ENCODE assay signal across 10 cellular contexts in the genomic region with DNA sequence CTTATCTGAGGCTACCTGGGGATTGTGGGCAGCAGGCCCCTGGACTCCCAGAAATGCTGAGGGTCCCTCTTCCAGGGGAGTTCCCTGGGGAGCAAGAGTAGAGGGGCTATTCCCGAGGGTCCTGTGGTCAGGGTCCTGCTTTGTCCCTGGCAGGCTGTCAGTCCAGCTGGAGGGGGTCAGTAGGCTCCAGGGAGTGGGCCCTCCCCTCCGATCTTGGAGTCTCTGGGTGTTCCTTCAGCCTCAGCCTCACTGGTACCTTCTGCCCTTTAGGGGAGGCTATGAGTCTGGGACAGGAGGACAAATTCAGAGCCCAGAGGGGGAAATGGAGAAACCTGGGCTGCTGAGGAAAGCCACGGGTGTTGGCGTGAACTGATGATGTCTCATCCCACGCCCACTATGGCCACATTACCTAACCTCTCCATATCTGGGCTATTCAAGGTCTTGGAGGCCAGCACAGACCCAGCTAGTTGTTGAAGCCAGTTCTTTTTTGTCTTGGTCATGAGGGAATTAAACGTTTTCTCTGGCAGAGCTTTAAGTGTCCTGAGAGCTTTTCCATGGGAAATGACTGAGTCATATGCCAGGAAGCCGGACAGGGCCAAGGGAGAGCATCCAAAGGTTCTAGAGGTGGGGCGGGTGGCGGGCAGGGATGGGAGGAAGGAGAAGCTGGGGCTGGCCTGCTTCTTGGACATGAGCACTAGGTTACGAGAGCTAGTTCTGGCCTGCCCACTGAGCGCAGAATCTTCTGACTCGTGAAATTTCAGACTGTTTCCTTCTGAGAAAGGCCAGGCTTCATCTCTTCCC. TPM values are rescaled to one million over a fixed set of nuclear protein-coding genes. Genes with fewer than 3 reads are reported as not detected.
A peak's percentile ranks its signal among the peaks of the same experiment; 100 is the strongest.
DNase-seq lines count a peak whose midpoint lies in the region; ATAC-seq and TF ChIP-seq lines count a peak whose summit lies in the region.
"Had no signal": no experiment of that assay in that cellular context is flagged by ENCODE, and none has a peak within 500 bp of the region (broad histone marks: within the 10 kb centered on the region; RNA-seq: fewer than 3 reads in every experiment).

No MANE protein-coding gene starts in this region.

- TF ChIP-seq CTCF in CD14-positive monocyte (IDR thresholded peaks at IDR 0.05) (no peak), foreskin fibroblast (IDR thresholded peaks at IDR 0.05; ENCODE audit: low read depth, low read length) (no peak), SK-N-SH (IDR thresholded peaks at IDR 0.05) (no peak)

- no peaks in the 10 kb centered on the region for H3K9me3 ChIP-seq in Karpas-422 (ENCODE audit: low read length)
- H3K9me3 ChIP-seq in SK-N-SH: no peaks in the 10 kb centered on the region

- no peak for TF ChIP-seq RAD21 in SK-N-SH (IDR thresholded peaks at IDR 0.05; ENCODE audit: low read length)

- H3K4me1 Mint-ChIP-seq in CD14-positive monocyte: peaks cover 50% of the 10 kb centered on the region
- H3K4me1 Mint-ChIP-seq in activated CD8-positive, alpha-beta T cell treated with anti-CD3 and anti-CD28 coated beads, Interleukin-2, amount 10 ng/mL, durations not matched to agents 7 days and 5 days (ENCODE audit: low read depth): peaks cover 54% of the 10 kb centered on the region

- H3K4me2 ChIP-seq in Karpas-422 (ENCODE audit: low read depth, low read length, poor library complexity, severe bottlenecking): no peak overlapping the region
- H3K4me2 ChIP-seq in SK-N-SH: no peak overlapping the region

- POLR2A ChIA-PET in activated CD8-positive, alpha-beta T cell treated with anti-CD3 and anti-CD28 coated beads, Interleukin-2, amount 10 ng/mL, durations not matched to agents 7 days and 5 days (lab: Charles Lee): interaction anchor here (0.6 kb wide), 2 partner anchors 41 to 199 kb away, joined by 3 to 4 read pairs; no protein-coding TSS in a partner anchor
- POLR2A ChIA-PET in SK-N-SH (lab: Yijun Ruan, JAX): no interaction called here

- no peak overlapping the region for H3K9ac ChIP-seq in Karpas-422 (ENCODE audit: low read length)
- H3K9ac ChIP-seq in SK-N-SH: no peak overlapping the region; the same call in 1 of the 2 replicates

- H3F3A ChIP-seq in SK-N-SH (replicated peaks; ENCODE audit: insufficient read depth): peaks cover 5% of the 10 kb centered on the region

- H3K36me3 ChIP-seq in Karpas-422 (ENCODE audit: insufficient read depth, low read length) (peaks cover 24% of the 10 kb centered on the region), SK-N-SH (replicated peaks in 1 of 2; ENCODE audit: control insufficient read depth in 1 of 2, insufficient read depth in 2 of 2, low read length in 1 of 2) (peaks cover 50 to 65% of the 10 kb centered on the region in 2 experiments)

- H4K20me1 ChIP-seq in Karpas-422 (ENCODE audit: insufficient read depth, low read depth, low read length) (no peaks in the 10 kb centered on the region), SK-N-SH (ENCODE audit: insufficient read depth) (no peaks in the 10 kb centered on the region)

- peak overlapping the region in 5 of 7 donors; percentile 19 to 65 (median 50) for H3K27ac Mint-ChIP-seq in CD14-positive monocyte
- peak overlapping the region; percentile 61 for H3K27ac Mint-ChIP-seq in activated CD8-positive, alpha-beta T cell treated with anti-CD3 and anti-CD28 coated beads, Interleukin-2, amount 10 ng/mL, durations not matched to agents 7 days and 5 days

- no peaks in the 10 kb centered on the region for H3K9me2 ChIP-seq in Karpas-422 (replicated peaks; ENCODE audit: insufficient read depth, low read length)
- H3K9me2 ChIP-seq in SK-N-SH: no peaks in the 10 kb centered on the region

- intact Hi-C loops in CD14-positive monocyte (cut with micrococcal nuclease): no loop called here
- intact Hi-C loops in posterior vena cava (cut with DNase I): no loop called here

- H3K4me1 ChIP-seq in Karpas-422 (ENCODE audit: low read length) (no peaks in the 10 kb centered on the region), SK-N-SH (ENCODE audit: control insufficient read depth in 1 of 2, insufficient read depth in 2 of 2, low read depth in 1 of 2, low read length in 1 of 2) (peaks cover 0 to 9% of the 10 kb centered on the region in 2 experiments; a peak in 1 of 4 replicates)

- H3K27me3 ChIP-seq in Karpas-422 (ENCODE audit: low read length) (no peaks in the 10 kb centered on the region), SK-N-SH (ENCODE audit: insufficient read depth) (no peaks in the 10 kb centered on the region)

- H3K27me3 Mint-ChIP-seq in CD14-positive monocyte (ENCODE audit: low read depth in 3 of 3): peaks cover 1 to 5% (median 3%) of the 10 kb centered on the region in 3 donors
- no peaks in the 10 kb centered on the region for H3K27me3 Mint-ChIP-seq in activated CD8-positive, alpha-beta T cell treated with anti-CD3 and anti-CD28 coated beads, Interleukin-2, amount 10 ng/mL, durations not matched to agents 7 days and 5 days (ENCODE audit: low read depth)

- 86% methylated on average over 11 of the region's 12 CpGs for WGBS in SK-N-SH (ENCODE audit: low lambda C conversion rate)

- H2AFZ ChIP-seq in Karpas-422 (ENCODE audit: low read length): no peak overlapping the region
- no peak overlapping the region for H2AFZ ChIP-seq in SK-N-SH (ENCODE audit: low read depth)

- H3K9me3 Mint-ChIP-seq in CD14-positive monocyte: no peaks in the 10 kb centered on the region
- H3K9me3 Mint-ChIP-seq in activated CD8-positive, alpha-beta T cell treated with anti-CD3 and anti-CD28 coated beads, Interleukin-2, amount 10 ng/mL, durations not matched to agents 7 days and 5 days (ENCODE audit: insufficient read depth): no peaks in the 10 kb centered on the region

- ATAC-seq in activated CD8-positive, alpha-beta T cell treated with anti-CD3 and anti-CD28 coated beads, Interleukin-2, amount 10 ng/mL, durations not matched to agents 7 days and 5 days: no peak
- ATAC-seq in GM19395 (IDR thresholded peaks at IDR 0.05; ENCODE audit: unreplicated experiment): no peak

- H3K79me2 ChIP-seq in Karpas-422 (ENCODE audit: low read length) (no peaks in the 10 kb centered on the region), SK-N-SH (ENCODE audit: insufficient read depth) (no peaks in the 10 kb centered on the region)

- H3K36me3 Mint-ChIP-seq in CD14-positive monocyte: peaks cover 87 to 97% of the 10 kb centered on the region in 2 donors
- H3K36me3 Mint-ChIP-seq in activated CD8-positive, alpha-beta T cell treated with anti-CD3 and anti-CD28 coated beads, Interleukin-2, amount 10 ng/mL, durations not matched to agents 7 days and 5 days (ENCODE audit: low read depth): peaks cover 89% of the 10 kb centered on the region

- DNase-seq in CD14-positive monocyte (ENCODE audit: low spot score) (no peak), foreskin fibroblast (peak; percentile 70 to 83), posterior vena cava (ENCODE audit: low spot score) (peak; percentile 96), Karpas-422 (no peak), SK-N-SH (no peak), NCI-H2227 (lab: John Stamatoyannopoulos, UW; ENCODE audit: unreplicated experiment) (no peak)
- no peak for DNase-seq in activated CD8-positive, alpha-beta T cell treated with anti-CD3 and anti-CD28 coated beads, Interleukin-2, amount 10 ng/mL, durations not matched to agents 7 days and 5 days
- DNase-seq: activated T-cell treated with anti-CD3 and anti-CD28 coated beads for 4 hours, GF-D8 had no signal

- H3K4me3 ChIP-seq in foreskin fibroblast (ENCODE audit: low read depth in 1 of 2, low read length in 2 of 2) (no peak overlapping the region), Karpas-422 (ENCODE audit: low read length) (no peak overlapping the region), SK-N-SH (ENCODE audit: low read depth in 2 of 2, low read length in 1 of 2) (no peak overlapping the region)

- H3K4me3 Mint-ChIP-seq in CD14-positive monocyte: no peak overlapping the region
- no peak overlapping the region for H3K4me3 Mint-ChIP-seq in activated CD8-positive, alpha-beta T cell treated with anti-CD3 and anti-CD28 coated beads, Interleukin-2, amount 10 ng/mL, durations not matched to agents 7 days and 5 days

- H3K27ac ChIP-seq in Karpas-422 (ENCODE audit: low read length) (no peak overlapping the region), SK-N-SH (ENCODE audit: low read depth in 2 of 2, low read length in 1 of 2) (peak overlapping the region in 1 of 2 experiments; percentile 77; a peak in 2 of 4 replicates)

- no peak for TF ChIP-seq EP300 in SK-N-SH (IDR thresholded peaks at IDR 0.05; ENCODE audit: borderline replicate concordance in 1 of 2, low read depth in 1 of 2, low read length in 1 of 2)

- CTCF ChIA-PET in activated CD8-positive, alpha-beta T cell treated with anti-CD3 and anti-CD28 coated beads, Interleukin-2, amount 10 ng/mL, durations not matched to agents 7 days and 5 days (lab: Charles Lee): interaction anchor here (1.2 to 2.4 kb wide), 2 partner anchors 29 to 31 kb away, joined by 5 to 8 read pairs; no protein-coding TSS in a partner anchor
- CTCF ChIA-PET in SK-N-SH (lab: Yijun Ruan, JAX): interaction anchor here (1.0 kb wide), 1 partner anchor 29 kb away, joined by 4 read pairs; no protein-coding TSS in a partner anchor

RNA-seq across cellular contexts. Expression of gene CALHM2, which starts 6.2 kb away (rescaled TPM):
- 10 to 100 TPM; 48.4 to 66.5 TPM for polyA plus RNA-seq in CD14-positive monocyte
- total RNA-seq in activated CD8-positive, alpha-beta T cell treated with anti-CD3 and anti-CD28 coated beads, Interleukin-2, amount 10 ng/mL, durations not matched to agents 7 days and 5 days: 100 to 1,000 TPM; 131 to 135 TPM
- total RNA-seq in posterior vena cava: 10 to 100 TPM; 49.8 to 59.4 TPM
- 2.6 TPM in 1 of 2 replicates, not detected in the other for total RNA-seq in Karpas-422 (2014; rRNA removed; shearing (Covaris generic); ENCODE audit: low replicate concordance)
- 0.10 and 0.23 TPM in 2 replicates for polyA plus RNA-seq in SK-N-SH (2012; rRNA removed)
- 0.05 and 0.12 TPM in 2 replicates for polyA plus RNA-seq in SK-N-SH (2012; cell fraction: cytosol; rRNA removed)
- 0.04 and 0.05 TPM in 2 replicates for polyA plus RNA-seq in SK-N-SH (2012; cell fraction: nucleus; rRNA removed)

RNA-seq across cellular contexts. Expression of gene CALHM1, which starts 12.7 kb away (rescaled TPM):
- not detected for polyA plus RNA-seq in CD14-positive monocyte
- 1 to 10 TPM; 1.8 TPM for total RNA-seq in activated CD8-positive, alpha-beta T cell treated with anti-CD3 and anti-CD28 coated beads, Interleukin-2, amount 10 ng/mL, durations not matched to agents 7 days and 5 days
- not detected for total RNA-seq in posterior vena cava
- 0.30 and 0.61 TPM in 2 replicates for total RNA-seq in Karpas-422 (2014; rRNA removed; shearing (Covaris generic); ENCODE audit: low replicate concordance)
- not detected in 2 replicates for polyA plus RNA-seq in SK-N-SH (2012; rRNA removed)
- polyA plus RNA-seq in SK-N-SH (2012; cell fraction: cytosol; rRNA removed): not detected in 2 replicates
- not detected in 2 replicates for polyA plus RNA-seq in SK-N-SH (2012; cell fraction: nucleus; rRNA removed)

RNA-seq across cellular contexts. Expression of gene CALHM3, which starts 33.1 kb away (rescaled TPM):
- under 1 TPM in 1 of 2 donors, not detected in 1; 0.62 TPM for polyA plus RNA-seq in CD14-positive monocyte
- total RNA-seq in activated CD8-positive, alpha-beta T cell treated with anti-CD3 and anti-CD28 coated beads, Interleukin-2, amount 10 ng/mL, durations not matched to agents 7 days and 5 days: under 1 TPM; 0.45 to 0.63 TPM
- total RNA-seq in posterior vena cava: not detected
- total RNA-seq in Karpas-422 (2014; rRNA removed; shearing (Covaris generic); ENCODE audit: low replicate concordance): 0.30 and 0.61 TPM in 2 replicates
- not detected in 2 replicates for polyA plus RNA-seq in SK-N-SH (2012; rRNA removed)
- polyA plus RNA-seq in SK-N-SH (2012; cell fraction: cytosol; rRNA removed): not detected in 2 replicates
- not detected in 2 replicates for polyA plus RNA-seq in SK-N-SH (2012; cell fraction: nucleus; rRNA removed)

RNA-seq across cellular contexts. Expression of gene NEURL1, which starts 47.5 kb away (rescaled TPM):
- polyA plus RNA-seq in CD14-positive monocyte: 1 to 10 TPM; 3.0 to 3.3 TPM
- total RNA-seq in activated CD8-positive, alpha-beta T cell treated with anti-CD3 and anti-CD28 coated beads, Interleukin-2, amount 10 ng/mL, durations not matched to agents 7 days and 5 days: 1 to 10 TPM; 1.1 TPM
- total RNA-seq in posterior vena cava: under 1 TPM; 0.37 to 0.48 TPM
- total RNA-seq in Karpas-422 (2014; rRNA removed; shearing (Covaris generic); ENCODE audit: low replicate concordance): 0.04 TPM in 1 of 2 replicates, not detected in the other
- 0.05 and 0.19 TPM in 2 replicates for polyA plus RNA-seq in SK-N-SH (2012; rRNA removed)
- polyA plus RNA-seq in SK-N-SH (2012; cell fraction: cytosol; rRNA removed): 0.04 and 0.05 TPM in 2 replicates
- 0.12 and 0.36 TPM in 2 replicates for polyA plus RNA-seq in SK-N-SH (2012; cell fraction: nucleus; rRNA removed)

RNA-seq across cellular contexts. Expression of gene PDCD11, which starts 49.5 kb away (rescaled TPM):
- polyA plus RNA-seq in CD14-positive monocyte (1 to 10 TPM; 2.9 to 3.3 TPM), SK-N-SH (2012; rRNA removed) (29.8 and 39.9 TPM in 2 replicates)
- 10 to 100 TPM; 57.1 to 57.4 TPM for total RNA-seq in activated CD8-positive, alpha-beta T cell treated with anti-CD3 and anti-CD28 coated beads, Interleukin-2, amount 10 ng/mL, durations not matched to agents 7 days and 5 days
- total RNA-seq in posterior vena cava: 10 to 100 TPM; 18.2 to 22.1 TPM
- total RNA-seq in Karpas-422 (2014; rRNA removed; shearing (Covaris generic); ENCODE audit: low replicate concordance): 28.9 and 40.0 TPM in 2 replicates
- polyA plus RNA-seq in SK-N-SH (2012; cell fraction: cytosol; rRNA removed): 12.8 and 18.1 TPM in 2 replicates
- 99.9 and 116 TPM in 2 replicates for polyA plus RNA-seq in SK-N-SH (2012; cell fraction: nucleus; rRNA removed)

Comparison
In these comparisons a context has a peak if more than half of its experiments do, and no peak if none do; other contexts are left out.
1. DNase-seq: peak in foreskin fibroblast (2 of 2) and posterior vena cava (single experiment); none in CD14-positive monocyte (single experiment), activated CD8-positive, alpha-beta T cell treated with anti-CD3 and anti-CD28 coated beads, Interleukin-2, amount 10 ng/mL, durations not matched to agents 7 days and 5 days (single experiment), Karpas-422 (single experiment), SK-N-SH (single experiment) and NCI-H2227 (single experiment).
2. RNA of gene CALHM2, which starts 6.2 kb away (total RNA-seq): 131 to 135 TPM in activated CD8-positive, alpha-beta T cell treated with anti-CD3 and anti-CD28 coated beads, Interleukin-2, amount 10 ng/mL, durations not matched to agents 7 days and 5 days and 49.8 to 59.4 TPM in posterior vena cava; 2.6 TPM in Karpas-422; every median in the first group is over 10 times any median in the second.